19 cellular contexts compared by ENCODE assay signal in genomic region chr4:124030038-124030638, GRCh38.
DNase-seq lines count a peak whose midpoint lies in the region; ATAC-seq, FAIRE-seq and TF ChIP-seq lines count a peak whose summit lies in the region.
"Had no signal": no experiment of that assay in that cellular context is flagged by ENCODE, and none has a peak within 500 bp of the region (broad histone marks: within the 10 kb centered on the region; RNA-seq: fewer than 3 reads in every experiment).

No MANE protein-coding gene starts in this region.

- H3K4ac ChIP-seq in H1 (replicated peaks; ENCODE audit: insufficient read length, low read depth, low read length): no peak overlapping the region

- peak overlapping the region; percentile 41; the same call in 1 of the 2 replicates for H2AFZ ChIP-seq in H1 (ENCODE audit: low read length)
- no peak overlapping the region for H2AFZ ChIP-seq in hepatocyte

- ATAC-seq in HG03108 (IDR thresholded peaks at IDR 0.05; ENCODE audit: unreplicated experiment): no peak
- ATAC-seq: K562; naive thymus-derived CD4-positive, alpha-beta T cell; stimulated activated naive B cell treated with anti-CD40 and anti-IgM and Interleukin-4, amounts not matched to agents 10 μg/mL and 1 μg/mL and 100 μg/mL, for 72 hours had no signal

- no peaks in the 10 kb centered on the region for H3K9me2 ChIP-seq in hepatocyte (replicated peaks; ENCODE audit: insufficient read depth)

- TF ChIP-seq CTCF in H1 (IDR thresholded peaks at IDR 0.05; ENCODE audit: control extremely low read depth in 1 of 3, insufficient read depth in 1 of 3, low read depth in 1 of 3, low read length in 3 of 3) (no peak), hepatocyte (IDR thresholded peaks at IDR 0.05; ENCODE audit: poor library complexity) (no peak), sigmoid colon (IDR thresholded peaks at IDR 0.05) (no peak)

- H4K8ac ChIP-seq in H1 (ENCODE audit: extremely low read depth, insufficient read depth, low read length): no peak overlapping the region

- POLR2A ChIA-PET in H1 (lab: Charles Lee; ENCODE audit: partially characterized antibody): no interaction called here

- intact Hi-C loops in sigmoid colon (cut with DNase I): loop anchor here (10.0 kb wide), 1 partner anchor 165 kb away; no protein-coding TSS in a partner anchor

- H2AK5ac ChIP-seq in H1 (ENCODE audit: low read depth, low read length): no peak overlapping the region

- H3K23me2 ChIP-seq in H1 (ENCODE audit: low read depth, low read length): no peaks in the 10 kb centered on the region

- H3K79me1 ChIP-seq in H1 (ENCODE audit: low read depth, low read length): no peaks in the 10 kb centered on the region

- H3K79me2 ChIP-seq in H1 (ENCODE audit: control insufficient read depth in 1 of 2, insufficient read depth in 2 of 2, low read length in 2 of 2): no peaks in the 10 kb centered on the region
- no peaks in the 10 kb centered on the region for H3K79me2 ChIP-seq in hepatocyte

- H3K36me3 ChIP-seq in H1 (ENCODE audit: control insufficient read depth in 2 of 4, insufficient read depth in 4 of 4, low read length in 3 of 4) (no peaks in the 10 kb centered on the region), hepatocyte (replicated peaks; ENCODE audit: insufficient read depth, low read depth) (no peaks in the 10 kb centered on the region), sigmoid colon (no peaks in the 10 kb centered on the region)

- no peak overlapping the region for H3K23ac ChIP-seq in H1 (ENCODE audit: insufficient read length)

- H2BK20ac ChIP-seq in H1 (ENCODE audit: low read length): no peak overlapping the region

- no peak for TF ChIP-seq RAD21 in H1 (IDR thresholded peaks at IDR 0.05 in 1 of 2, conservative IDR thresholded peaks at IDR 0.05 in 1 of 2; ENCODE audit: low read depth in 2 of 2, low read length in 2 of 2)

- H2BK12ac ChIP-seq in H1 (ENCODE audit: low read depth, low read length): no peak overlapping the region

- no peak overlapping the region for H3K9ac ChIP-seq in H1 (replicated peaks in 1 of 4; ENCODE audit: extremely low read depth in 1 of 4, low read depth in 3 of 4, low read length in 3 of 4)

- TF ChIP-seq POLR2A in H1 (IDR thresholded peaks at IDR 0.05; ENCODE audit: control extremely low read depth in 1 of 2, low read depth in 2 of 2, low read length in 2 of 2): no peak
- TF ChIP-seq POLR2A in sigmoid colon (IDR thresholded peaks at IDR 0.05): no peak

- DNase-seq in GM04504 (ENCODE audit: low read depth) (peak; percentile 17), H1 (ENCODE audit: low read depth in 1 of 2, low spot score in 2 of 2) (no peak), hepatocyte (ENCODE audit: low spot score) (no peak), sigmoid colon (peak; percentile 70), NCI-H1092 treated with DMSO at 0.1 percent for 48 hours (lab: John Stamatoyannopoulos, UW) (no peak), H4 (ENCODE audit: low spot score) (no peak)
- no peak for DNase-seq in stimulated activated CD4-positive, alpha-beta T cell treated with anti-CD3 and anti-CD28 coated beads, Interleukin-4, amount 100 ng/mL, for 1 hour
- DNase-seq: activated naive CD4-positive, alpha-beta T cell treated with Interleukin-2 at 50 U/mL for 16 hours; DMS153; effector CD8-positive, alpha-beta T cell; H7; naive thymus-derived CD4-positive, alpha-beta T cell; NCI-H1417 treated with DMSO at 0.1 percent for 48 hours; NCI-H446 treated with DMSO at 0.1 percent for 48 hours; stimulated activated naive B cell treated with anti-CD40 and anti-IgM and Interleukin-4, amounts not matched to agents 10 μg/mL and 1 μg/mL and 100 μg/mL, for 72 hours had no signal

- H3K4me1 ChIP-seq in H1 (replicated peaks in 1 of 4; ENCODE audit: control insufficient read depth in 3 of 4, insufficient read depth in 4 of 4, low read length in 3 of 4) (no peaks in the 10 kb centered on the region), hepatocyte (ENCODE audit: insufficient read depth) (peaks cover 10% of the 10 kb centered on the region), sigmoid colon (peaks cover 0 to 52% (median 34%) of the 10 kb centered on the region in 4 donors)

- CTCF ChIA-PET in H1 (lab: Charles Lee; ENCODE audit: partially characterized antibody): interaction anchor here (1.3 kb wide), 1 partner anchor 36 kb away, joined by 3 read pairs; no protein-coding TSS in a partner anchor

- TF ChIP-seq EP300 in H1 (IDR thresholded peaks at IDR 0.05; ENCODE audit: borderline replicate concordance in 1 of 2, low read depth in 2 of 2, low read length in 2 of 2) (no peak), sigmoid colon (IDR thresholded peaks at IDR 0.05) (no peak)

- 86% methylated on average over 3 of the region's 3 CpGs; no CpG with 5 or more reads in 1 of the 2 experiments for WGBS in H1 (ENCODE audit: extremely low coverage in 1 of 2, insufficient coverage in 1 of 2, insufficient read length in 1 of 2, insufficient replicate concordance in 2 of 2, low coverage in 1 of 2, low lambda C conversion rate in 2 of 2, missing lambda C conversion rate in 1 of 2), 2 experiments
- 58% methylated on average over 3 of the region's 3 CpGs for WGBS in hepatocyte (ENCODE audit: low lambda C conversion rate, missing lambda C conversion rate)
- WGBS in sigmoid colon, 2 donors: 40 to 61% methylated on average over 3 of the region's 3 CpGs

- H2BK15ac ChIP-seq in H1 (ENCODE audit: low read length): no peak overlapping the region

- no peak overlapping the region for H2BK120ac ChIP-seq in H1 (replicated peaks; ENCODE audit: low read depth, low read length)

- H4K91ac ChIP-seq in H1 (replicated peaks; ENCODE audit: insufficient read length, low read length): no peak overlapping the region

- H3K27me3 ChIP-seq in H1 (replicated peaks in 1 of 4; ENCODE audit: control insufficient read depth in 3 of 4, extremely low read depth in 1 of 4, insufficient read depth in 3 of 4, low read length in 3 of 4) (no peaks in the 10 kb centered on the region), hepatocyte (no peaks in the 10 kb centered on the region), sigmoid colon (no peaks in the 10 kb centered on the region)

- H3K4me3 ChIP-seq in H1 (ENCODE audit: extremely low read depth in 1 of 4, insufficient read depth in 2 of 4, low read depth in 3 of 4, low read length in 4 of 4): no peak overlapping the region
- no peak overlapping the region for H3K4me3 ChIP-seq in hepatocyte
- H3K4me3 ChIP-seq in sigmoid colon: no peak overlapping the region
- H3K4me3 ChIP-seq: K562 had no signal

- H2BK5ac ChIP-seq in H1 (ENCODE audit: low read depth, low read length): no peak overlapping the region

- no peak overlapping the region for H3K56ac ChIP-seq in H1 (replicated peaks; ENCODE audit: insufficient read length, low read depth, low read length)

- H3K18ac ChIP-seq in H1 (ENCODE audit: extremely low read depth, low read length): no peak overlapping the region

- no peaks in the 10 kb centered on the region for H3K9me3 ChIP-seq in H1 (ENCODE audit: insufficient read depth in 2 of 2, low read depth in 1 of 2, low read length in 1 of 2)
- no peaks in the 10 kb centered on the region for H3K9me3 ChIP-seq in hepatocyte (ENCODE audit: low read depth)
- no peaks in the 10 kb centered on the region for H3K9me3 ChIP-seq in sigmoid colon

- H3K4me2 ChIP-seq in H1 (ENCODE audit: insufficient read depth in 1 of 2, low read depth in 2 of 2, low read length in 2 of 2) (no peak overlapping the region), hepatocyte (no peak overlapping the region)

- H3K27ac ChIP-seq in H1 (ENCODE audit: low read depth, low read length) (no peak overlapping the region; the same call in 1 of the 2 replicates), hepatocyte (peak overlapping the region; percentile 43), sigmoid colon (peak overlapping the region; percentile 47 to 72 (median 58))
- H3K27ac ChIP-seq: VCaP had no signal

- H4K20me1 ChIP-seq in H1 (replicated peaks in 1 of 2; ENCODE audit: control insufficient read depth in 1 of 2, insufficient read depth in 2 of 2, low read length in 2 of 2): no peaks in the 10 kb centered on the region
- no peaks in the 10 kb centered on the region for H4K20me1 ChIP-seq in hepatocyte (ENCODE audit: insufficient read depth, poor library complexity, severe bottlenecking)

- H4K5ac ChIP-seq in H1 (ENCODE audit: insufficient read length, low read depth, low read length): no peak overlapping the region

- no peak for FAIRE-seq in H1 (lab: Jason Lieb, UNC)
- FAIRE-seq: bronchial epithelial cell, K562 had no signal

- no peak overlapping the region for H3K14ac ChIP-seq in H1 (ENCODE audit: insufficient read length)

TF ChIP-seq in H1, 55 proteins besides CTCF, POLR2A, EP300 and RAD21:
- TF ChIP-seq SAP30 (IDR thresholded peaks at IDR 0.05; ENCODE audit: insufficient read depth, insufficient replicate concordance, low read length): no peak
- TF ChIP-seq, protein P1, sequence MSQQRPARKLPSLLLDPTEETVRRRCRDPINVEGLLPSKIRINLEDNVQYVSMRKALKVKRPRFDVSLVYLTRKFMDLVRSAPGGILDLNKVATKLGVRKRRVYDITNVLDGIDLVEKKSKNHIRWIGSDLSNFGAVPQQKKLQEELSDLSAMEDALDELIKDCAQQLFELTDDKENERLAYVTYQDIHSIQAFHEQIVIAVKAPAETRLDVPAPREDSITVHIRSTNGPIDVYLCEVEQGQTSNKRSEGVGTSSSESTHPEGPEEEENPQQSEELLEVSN (IDR thresholded peaks at IDR 0.05): no peak
- no peak for TF ChIP-seq EGR1 (IDR thresholded peaks at IDR 0.05; ENCODE audit: borderline replicate concordance, low read depth, low read length)
- TF ChIP-seq HDAC6 (IDR thresholded peaks at IDR 0.05; ENCODE audit: low read depth, low read length): no peak
- no peak for TF ChIP-seq SIN3A (conservative IDR thresholded peaks at IDR 0.05 in 1 of 2, IDR thresholded peaks at IDR 0.05 in 1 of 2; ENCODE audit: low read depth in 1 of 2, low read length in 2 of 2)
- no peak for TF ChIP-seq KDM5A (IDR thresholded peaks at IDR 0.05; ENCODE audit: low read length)

Comparison
In these comparisons a context has a peak if more than half of its experiments do, and no peak if none do; other contexts are left out.
1. DNase-seq: peak in GM04504 (single experiment) and sigmoid colon (single experiment); none in H1 (0 of 2), hepatocyte (single experiment), NCI-H1092 treated with DMSO at 0.1 percent for 48 hours (single experiment), H4 (single experiment) and stimulated activated CD4-positive, alpha-beta T cell treated with anti-CD3 and anti-CD28 coated beads, Interleukin-4, amount 100 ng/mL, for 1 hour (single experiment).